Comparison of ENCODE assay signal across 31 cellular contexts in genomic region chr18:76115580-76115979, GRCh38.
"Had no signal": no experiment of that assay in that cellular context is flagged by ENCODE, and none has a peak within 500 bp of the region (broad histone marks: within the 10 kb centered on the region; RNA-seq: fewer than 3 reads in every experiment).

No MANE protein-coding gene starts in this region.

- H3K27ac Mint-ChIP-seq: activated CD8-positive, alpha-beta T cell treated with anti-CD3 and anti-CD28 coated beads for 36 hours; activated naive CD8-positive, alpha-beta T cell; activated T-helper 17 cell treated with anti-CD3 and anti-CD28 coated beads, Interleukin-2, amount 50 U/mL, for 72 hours; dendritic cell treated with granulocyte-macrophage colony-stimulating factor and Interleukin-4, amounts not matched to agents 40 ng/mL and 50 ng/mL, for 4 days; endodermal cell; WTC11 had no signal

- FAIRE-seq: astrocyte, bronchial epithelial cell, frontal cortex had no signal

- H3K9me3 Mint-ChIP-seq: activated CD8-positive, alpha-beta T cell treated with anti-CD3 and anti-CD28 coated beads for 36 hours; activated T-helper 17 cell treated with anti-CD3 and anti-CD28 coated beads, Interleukin-2, amount 50 U/mL, for 72 hours; dendritic cell treated with granulocyte-macrophage colony-stimulating factor and Interleukin-4, amounts not matched to agents 40 ng/mL and 50 ng/mL, for 4 days had no signal

- H3K4me1 Mint-ChIP-seq: activated T-helper 17 cell treated with anti-CD3 and anti-CD28 coated beads, Interleukin-2, amount 50 U/mL, for 72 hours; central memory CD8-positive, alpha-beta T cell; endodermal cell; WTC11 had no signal

- H3K27ac ChIP-seq: brain microvascular endothelial cell, coronary artery, dorsolateral prefrontal cortex, VCaP had no signal

- H3K36me3 ChIP-seq: brain microvascular endothelial cell had no signal

- H3K36me3 Mint-ChIP-seq: activated naive CD8-positive, alpha-beta T cell; WTC11 had no signal

- H3K27me3 Mint-ChIP-seq: central memory CD8-positive, alpha-beta T cell; dendritic cell treated with granulocyte-macrophage colony-stimulating factor and Interleukin-4, amounts not matched to agents 40 ng/mL and 50 ng/mL, for 4 days had no signal

- ATAC-seq: activated CD8-positive, alpha-beta T cell treated with anti-CD3 and anti-CD28 coated beads for 36 hours; activated T-cell treated with anti-CD3 and anti-CD28 coated beads, Interleukin-2, amount 50 U/mL, for 4 hours; activated T-helper 17 cell treated with anti-CD3 and anti-CD28 coated beads, Interleukin-2, amount 50 U/mL, for 72 hours; esophagus mucosa; WTC11 had no signal

- H3K4me3 Mint-ChIP-seq: activated CD8-positive, alpha-beta T cell treated with anti-CD3 and anti-CD28 coated beads for 36 hours; activated naive CD8-positive, alpha-beta T cell; activated T-cell treated with anti-CD3 and anti-CD28 coated beads, Interleukin-2, amount 50 U/mL, for 4 hours; activated T-helper 17 cell treated with anti-CD3 and anti-CD28 coated beads, Interleukin-2, amount 50 U/mL, for 72 hours; central memory CD8-positive, alpha-beta T cell; dendritic cell treated with granulocyte-macrophage colony-stimulating factor and Interleukin-4, amounts not matched to agents 40 ng/mL and 50 ng/mL, for 4 days; endodermal cell; WTC11 had no signal

- H3K27me3 ChIP-seq: brain microvascular endothelial cell had no signal

- H3K4me3 ChIP-seq: coronary artery, dorsolateral prefrontal cortex had no signal

- DNase-seq: activated CD4-positive, alpha-beta T cell treated with anti-CD3 and anti-CD28 coated beads for 1 hour; activated CD4-positive, alpha-beta T cell treated with anti-CD3 and anti-CD28 coated beads for 4 hours; activated CD4-positive, alpha-beta T cell treated with anti-CD3 and anti-CD28 coated beads, Interleukin-2, amount 50 U/mL, for 1 hour; activated CD4-positive, alpha-beta T cell treated with anti-CD3 and anti-CD28 coated beads, Interleukin-2, amount 50 U/mL, for 48 hours; activated CD8-positive, alpha-beta memory T cell treated with anti-CD3 and anti-CD28 coated beads for 24 hours; activated CD8-positive, alpha-beta T cell treated with anti-CD3 and anti-CD28 coated beads for 36 hours; activated effector memory CD4-positive, alpha-beta T cell treated with Interleukin-2 at 50 U/mL for 16 hours; activated gamma-delta T cell treated with Interleukin-2 at 50 U/mL for 16 hours; activated naive CD4-positive, alpha-beta T cell treated with anti-CD3 and anti-CD28 coated beads, Interleukin-2, amount 50 U/mL, for 16 hours; activated naive CD4-positive, alpha-beta T cell treated with Interleukin-2 at 50 U/mL for 16 hours; activated T-cell treated with anti-CD3 and anti-CD28 coated beads, Interleukin-2, amount 50 U/mL, for 4 hours; amniotic stem cell; anterior cingulate cortex; brain microvascular endothelial cell; dorsolateral prefrontal cortex; effector memory CD4-positive, alpha-beta T cell; endodermal cell; foreskin fibroblast; head of caudate nucleus; T-helper 2 cell had no signal
